In genomic region chr11:69414773-69415187, GRCh38 we compare ENCODE assay signal across 1 cellular context.
TF ChIP-seq lines count a peak whose summit lies in the region.

No MANE protein-coding gene starts in this region.

TF ChIP-seq in H1, 55 proteins besides CTCF, POLR2A, EP300 and RAD21:
- TF ChIP-seq SRF (IDR thresholded peaks at IDR 0.05; ENCODE audit: low read depth, low read length): no peak
- no peak for TF ChIP-seq RNF2 (IDR thresholded peaks at IDR 0.05; ENCODE audit: borderline replicate concordance, low read depth, low read length, missing control alignments, poor library complexity, severe bottlenecking)
- no peak for TF ChIP-seq ATF3 (IDR thresholded peaks at IDR 0.05; ENCODE audit: insufficient read depth, low read depth, low read length)
